ENCODE assay signal across 20 cellular contexts in the genomic region with DNA sequence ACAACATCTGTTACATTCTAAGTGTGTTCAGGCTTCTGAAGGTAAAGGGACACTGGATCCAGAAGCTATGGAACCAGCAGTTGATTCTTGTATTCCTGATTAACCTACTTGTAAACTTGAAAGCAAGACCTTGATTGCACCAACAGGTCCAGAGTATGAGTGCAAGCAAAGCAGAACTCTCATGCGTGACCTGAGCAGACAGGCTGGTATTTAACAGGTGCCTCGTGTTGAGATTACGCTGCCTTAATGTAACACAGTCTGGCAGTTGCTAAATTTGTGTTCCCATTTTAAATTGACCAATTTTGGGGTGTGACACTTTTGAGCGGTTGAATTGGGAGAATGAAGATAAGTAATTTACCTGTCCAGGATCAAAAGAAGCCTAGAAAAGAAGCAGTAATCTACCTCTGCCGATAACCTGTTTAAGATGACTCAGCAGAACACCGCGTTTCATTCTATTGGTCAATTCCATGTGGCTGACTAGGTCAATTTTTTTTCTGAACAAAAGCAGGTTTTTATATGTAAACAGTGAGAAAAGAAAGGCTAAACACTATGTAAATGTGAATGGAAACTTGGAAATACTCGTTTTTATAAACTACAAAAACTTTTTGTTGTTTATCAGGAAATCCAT.
DNase-seq lines count a peak whose midpoint lies in the region; ATAC-seq, FAIRE-seq and TF ChIP-seq lines count a peak whose summit lies in the region.
"Had no signal": no experiment of that assay in that cellular context is flagged by ENCODE, and none has a peak within 500 bp of the region (broad histone marks: within the 10 kb centered on the region; RNA-seq: fewer than 3 reads in every experiment).

No MANE protein-coding gene starts in this region.

- H3K4me3 ChIP-seq in bronchial epithelial cell (ENCODE audit: low read depth, low read length) = no peak overlapping the region
- H3K4me3 ChIP-seq in neutrophil (ENCODE audit: low read depth in 1 of 2, low read length in 1 of 2) = no peak overlapping the region
- H3K4me3 ChIP-seq: prostate gland had no signal

- no peak overlapping the region for H4K8ac ChIP-seq in H9 (replicated peaks; ENCODE audit: insufficient read length, low read depth, low read length)

- no peak overlapping the region for H2BK5ac ChIP-seq in H9 (ENCODE audit: insufficient read length, low read length)

- no peak overlapping the region for H3K27ac Mint-ChIP-seq in activated CD4-positive, alpha-beta T cell treated with anti-CD3 and anti-CD28 coated beads, Interleukin-2, amount 10 ng/mL, durations not matched to agents 24 days and 14 days
- H3K27ac Mint-ChIP-seq in H9 = peak overlapping the region in 2 of 3 experiments; percentile 46 to 72; a peak in 4 of 7 replicates
- H3K27ac Mint-ChIP-seq: activated naive CD8-positive, alpha-beta T cell treated with anti-CD3 and anti-CD28 coated beads, Interleukin-2, amount 10 ng/mL, durations not matched to agents 7 days and 5 days; T-helper 2 cell treated with Interferon-gamma antibody and Interleukin-4, amounts not matched to agents 5 μg/mL and 100 μg/mL, for 36 hours had no signal

- H3K27me3 ChIP-seq in H9 (ENCODE audit: insufficient read depth, low read length) = no peaks in the 10 kb centered on the region
- H3K27me3 ChIP-seq in bronchial epithelial cell (ENCODE audit: control insufficient read depth, insufficient read depth, low read length) = no peaks in the 10 kb centered on the region
- no peaks in the 10 kb centered on the region for H3K27me3 ChIP-seq in neutrophil
- H3K27me3 ChIP-seq: brain microvascular endothelial cell had no signal

- H3K18ac ChIP-seq in H9 (ENCODE audit: insufficient read length, low read depth, low read length) = no peak overlapping the region

- DNase-seq in activated CD4-positive, alpha-beta T cell treated with anti-CD3 and anti-CD28 coated beads, Interleukin-2, amount 10 ng/mL, durations not matched to agents 24 days and 14 days = peak; percentile 49
- DNase-seq in activated CD4-positive, alpha-beta T cell treated with anti-CD3 and anti-CD28 coated beads for 4 hours = no peak
- no peak for DNase-seq in H9
- DNase-seq in bronchial epithelial cell (ENCODE audit: low read depth) = peak; percentile 34
- no peak for DNase-seq in T-helper 9 cell
- no peak for DNase-seq in GM20000 (ENCODE audit: low spot score)
- DNase-seq: activated naive CD8-positive, alpha-beta T cell treated with anti-CD3 and anti-CD28 coated beads, Interleukin-2, amount 10 ng/mL, durations not matched to agents 7 days and 5 days; brain microvascular endothelial cell; DMS79; GOT3; naive B cell; NCI-H1436 treated with DMSO at 0.1 percent for 48 hours; NCI-H2171 treated with DMSO at 0.1 percent for 48 hours had no signal

- no peak overlapping the region for H2BK20ac ChIP-seq in H9 (ENCODE audit: low read depth, low read length, poor library complexity, severe bottlenecking)

- no peaks in the 10 kb centered on the region for H3K4me1 Mint-ChIP-seq in activated CD4-positive, alpha-beta T cell treated with anti-CD3 and anti-CD28 coated beads, Interleukin-2, amount 10 ng/mL, durations not matched to agents 24 days and 14 days
- peaks cover 30 to 31% of the 10 kb centered on the region in 2 experiments for H3K4me1 Mint-ChIP-seq in H9

- no peaks in the 10 kb centered on the region for H3K9me3 Mint-ChIP-seq in activated CD4-positive, alpha-beta T cell treated with anti-CD3 and anti-CD28 coated beads, Interleukin-2, amount 10 ng/mL, durations not matched to agents 24 days and 14 days
- H3K9me3 Mint-ChIP-seq in H9 = no peaks in the 10 kb centered on the region
- H3K9me3 Mint-ChIP-seq: activated naive CD8-positive, alpha-beta T cell treated with anti-CD3 and anti-CD28 coated beads, Interleukin-2, amount 10 ng/mL, durations not matched to agents 7 days and 5 days; T-helper 2 cell treated with Interferon-gamma antibody and Interleukin-4, amounts not matched to agents 5 μg/mL and 100 μg/mL, for 36 hours had no signal

- WGBS in H9 (ENCODE audit: extremely low coverage, insufficient read length, low lambda C conversion rate) = no CpG with 5 or more reads among the region's 8 CpGs

- H2BK15ac ChIP-seq in H9 (ENCODE audit: low read depth, low read length) = no peak overlapping the region

- H3T11ph ChIP-seq in H9 (ENCODE audit: low read length) = no peak overlapping the region

- H3K79me1 ChIP-seq in H9 (ENCODE audit: insufficient read depth, low read depth, low read length, poor library complexity, severe bottlenecking) = peaks cover 6% of the 10 kb centered on the region

- H2AFZ ChIP-seq in H9 (ENCODE audit: low read length) = no peak overlapping the region

- no peaks in the 10 kb centered on the region for H3K27me3 Mint-ChIP-seq in activated CD4-positive, alpha-beta T cell treated with anti-CD3 and anti-CD28 coated beads, Interleukin-2, amount 10 ng/mL, durations not matched to agents 24 days and 14 days
- H3K27me3 Mint-ChIP-seq in H9 (ENCODE audit: low read depth) = no peaks in the 10 kb centered on the region
- H3K27me3 Mint-ChIP-seq: activated naive CD8-positive, alpha-beta T cell treated with anti-CD3 and anti-CD28 coated beads, Interleukin-2, amount 10 ng/mL, durations not matched to agents 7 days and 5 days; naive B cell had no signal

- TF ChIP-seq CTCF in H9 (conservative IDR thresholded peaks at IDR 0.05) (no peak), bronchial epithelial cell (IDR thresholded peaks at IDR 0.05; ENCODE audit: insufficient read depth, low read length, severe bottlenecking) (no peak), neutrophil (IDR thresholded peaks at IDR 0.05) (no peak), GM20000 (IDR thresholded peaks at IDR 0.05; ENCODE audit: extremely low read depth, missing control alignments) (no peak)

- no peak overlapping the region for H3K4me2 ChIP-seq in H9 (ENCODE audit: insufficient read depth, insufficient read length, low read length)

- H3K23me2 ChIP-seq in H9 (ENCODE audit: insufficient read length, low read depth, low read length, poor library complexity, severe bottlenecking) = no peaks in the 10 kb centered on the region

- no peaks in the 10 kb centered on the region for H4K20me1 ChIP-seq in H9 (ENCODE audit: control insufficient read depth, insufficient read depth, insufficient read length)

- no peak overlapping the region for H3K56ac ChIP-seq in H9 (ENCODE audit: insufficient read length, low read depth, low read length)

- H4K5ac ChIP-seq in H9 (ENCODE audit: insufficient read length, low read depth, low read length) = no peak overlapping the region

- no peak for ATAC-seq in GM18858 (IDR thresholded peaks at IDR 0.05; ENCODE audit: unreplicated experiment)
- ATAC-seq: activated CD4-positive, CD25-positive, alpha-beta regulatory T cell treated with anti-CD3 and anti-CD28 coated beads, Interleukin-2, amount 50 U/mL, for 24 hours had no signal

- peaks cover 55% of the 10 kb centered on the region for H3K36me3 Mint-ChIP-seq in activated CD4-positive, alpha-beta T cell treated with anti-CD3 and anti-CD28 coated beads, Interleukin-2, amount 10 ng/mL, durations not matched to agents 24 days and 14 days (ENCODE audit: low read depth)
- peaks cover 34 to 75% (median 54%) of the 10 kb centered on the region in 3 experiments for H3K36me3 Mint-ChIP-seq in H9 (ENCODE audit: insufficient read depth in 1 of 3, low read depth in 3 of 3)

- no peak for FAIRE-seq in bronchial epithelial cell (lab: Jason Lieb, UNC)
- FAIRE-seq: A204.1 had no signal

- H3K79me2 ChIP-seq in H9 (ENCODE audit: insufficient read depth, low read length) = no peaks in the 10 kb centered on the region; the same call in 1 of the 2 replicates

- H3K9me3 ChIP-seq in H9 (ENCODE audit: control insufficient read depth, low read depth, low read length) (no peaks in the 10 kb centered on the region), neutrophil (no peaks in the 10 kb centered on the region)
- H3K9me3 ChIP-seq: prostate gland had no signal

- no peak overlapping the region for H2AK5ac ChIP-seq in H9 (ENCODE audit: insufficient read length, low read length)

- H3K9ac ChIP-seq in H9 (ENCODE audit: extremely low read depth, insufficient read length, low read length) = no peak overlapping the region

- H3K23ac ChIP-seq in H9 (ENCODE audit: insufficient read length, low read depth, low read length) = no peak overlapping the region

- H3K4me1 ChIP-seq in H9 (ENCODE audit: insufficient read depth, low read length) = peaks cover 15% of the 10 kb centered on the region; the same call in 1 of the 2 replicates
- peaks cover 8 to 11% of the 10 kb centered on the region in 2 experiments for H3K4me1 ChIP-seq in neutrophil (ENCODE audit: control insufficient read depth in 1 of 2, insufficient read depth in 1 of 2, low read depth in 1 of 2, low read length in 1 of 2)
- H3K4me1 ChIP-seq: prostate gland had no signal

- H2BK120ac ChIP-seq in H9 (ENCODE audit: low read depth, low read length, poor library complexity, severe bottlenecking) = no peak overlapping the region

- peaks cover 17% of the 10 kb centered on the region for H3K36me3 ChIP-seq in bronchial epithelial cell (ENCODE audit: control insufficient read depth, insufficient read depth, low read length)
- H3K36me3 ChIP-seq in neutrophil = peaks cover 76% of the 10 kb centered on the region

- H4K91ac ChIP-seq in H9 (ENCODE audit: insufficient read length, low read depth, low read length) = no peak overlapping the region

- H3K27ac ChIP-seq in H9 (ENCODE audit: insufficient read length, low read depth, low read length) = no peak overlapping the region
- peak overlapping the region; percentile 67 for H3K27ac ChIP-seq in neutrophil
- H3K27ac ChIP-seq: brain microvascular endothelial cell, C4-2B, prostate gland had no signal

- H3K4me3 Mint-ChIP-seq in activated CD4-positive, alpha-beta T cell treated with anti-CD3 and anti-CD28 coated beads, Interleukin-2, amount 10 ng/mL, durations not matched to agents 24 days and 14 days = no peak overlapping the region
- H3K4me3 Mint-ChIP-seq in H9 = no peak overlapping the region
- H3K4me3 Mint-ChIP-seq: activated naive CD8-positive, alpha-beta T cell treated with anti-CD3 and anti-CD28 coated beads, Interleukin-2, amount 10 ng/mL, durations not matched to agents 7 days and 5 days; naive B cell; T-helper 2 cell treated with Interferon-gamma antibody and Interleukin-4, amounts not matched to agents 5 μg/mL and 100 μg/mL, for 36 hours had no signal

- H3K14ac ChIP-seq in H9 (ENCODE audit: insufficient read depth, low read length) = no peak overlapping the region

- H2BK12ac ChIP-seq in H9 (ENCODE audit: insufficient read length, low read depth, low read length) = no peak overlapping the region

- intact Hi-C loops in activated CD4-positive, alpha-beta T cell treated with anti-CD3 and anti-CD28 coated beads, Interleukin-2, amount 10 ng/mL, durations not matched to agents 24 days and 14 days (cut with micrococcal nuclease) = no loop called here

- H3K4ac ChIP-seq in H9 (ENCODE audit: low read depth, low read length) = no peak overlapping the region

Comparison
In these comparisons a context has a peak if more than half of its experiments do, and no peak if none do; other contexts are left out.
1. DNase-seq: peak in activated CD4-positive, alpha-beta T cell treated with anti-CD3 and anti-CD28 coated beads, Interleukin-2, amount 10 ng/mL, durations not matched to agents 24 days and 14 days (single experiment) and bronchial epithelial cell (single experiment); none in activated CD4-positive, alpha-beta T cell treated with anti-CD3 and anti-CD28 coated beads for 4 hours (0 of 2), H9 (single experiment), T-helper 9 cell (single experiment) and GM20000 (single experiment).